ENCODE assay signal across 8 cellular contexts in genomic region chr4:20544645-20545044, GRCh38.
DNase-seq lines count a peak whose midpoint lies in the region; ATAC-seq and TF ChIP-seq lines count a peak whose summit lies in the region.

No MANE protein-coding gene starts in this region.

- H3K9me3 Mint-ChIP-seq in activated CD4-positive, alpha-beta T cell treated with anti-CD3 and anti-CD28 coated beads, Interleukin-2, amount 10 ng/mL, durations not matched to agents 24 days and 14 days: no peaks in the 10 kb centered on the region
- no peaks in the 10 kb centered on the region for H3K9me3 Mint-ChIP-seq in neural crest cell

- DNase-seq in activated CD4-positive, alpha-beta T cell treated with anti-CD3 and anti-CD28 coated beads, Interleukin-2, amount 10 ng/mL, durations not matched to agents 24 days and 14 days: peak; percentile 10
- no peak for DNase-seq in activated CD4-positive, alpha-beta T cell treated with anti-CD3 and anti-CD28 coated beads for 4 hours
- DNase-seq in NCI-H524 treated with DMSO at 0.1 percent for 48 hours (lab: John Stamatoyannopoulos, UW) (peak; percentile 30), dermis blood vessel endothelial cell (peak; percentile 51), neural crest cell (ENCODE audit: low read depth, low spot score) (no peak), NCI-H1436 treated with DMSO at 0.1 percent for 48 hours (lab: John Stamatoyannopoulos, UW) (no peak)
- no peak for DNase-seq in activated CD4-positive, alpha-beta T cell treated with anti-CD3 and anti-CD28 coated beads for 1 hour

- ATAC-seq in GM21528 (IDR thresholded peaks at IDR 0.05; ENCODE audit: low FRiP score, unreplicated experiment): no peak

- H3K4me1 Mint-ChIP-seq in activated CD4-positive, alpha-beta T cell treated with anti-CD3 and anti-CD28 coated beads, Interleukin-2, amount 10 ng/mL, durations not matched to agents 24 days and 14 days: no peaks in the 10 kb centered on the region
- peaks cover 5% of the 10 kb centered on the region for H3K4me1 Mint-ChIP-seq in neural crest cell

- H3K27ac Mint-ChIP-seq in activated CD4-positive, alpha-beta T cell treated with anti-CD3 and anti-CD28 coated beads, Interleukin-2, amount 10 ng/mL, durations not matched to agents 24 days and 14 days: no peak overlapping the region
- H3K27ac Mint-ChIP-seq in neural crest cell (ENCODE audit: unreplicated experiment): no peak overlapping the region

- no peaks in the 10 kb centered on the region for H3K36me3 Mint-ChIP-seq in activated CD4-positive, alpha-beta T cell treated with anti-CD3 and anti-CD28 coated beads, Interleukin-2, amount 10 ng/mL, durations not matched to agents 24 days and 14 days (ENCODE audit: low read depth)
- no peaks in the 10 kb centered on the region for H3K36me3 Mint-ChIP-seq in neural crest cell (ENCODE audit: low read depth)

- peak; percentile 79 for TF ChIP-seq CTCF in neural crest cell (conservative IDR thresholded peaks at IDR 0.05)

- intact Hi-C loops in activated CD4-positive, alpha-beta T cell treated with anti-CD3 and anti-CD28 coated beads, Interleukin-2, amount 10 ng/mL, durations not matched to agents 24 days and 14 days (cut with micrococcal nuclease): loop anchor here (10.0 kb wide), 1 partner anchor 130 kb away; no protein-coding TSS in a partner anchor

- no peaks in the 10 kb centered on the region for H3K27me3 Mint-ChIP-seq in activated CD4-positive, alpha-beta T cell treated with anti-CD3 and anti-CD28 coated beads, Interleukin-2, amount 10 ng/mL, durations not matched to agents 24 days and 14 days
- no peaks in the 10 kb centered on the region for H3K27me3 Mint-ChIP-seq in neural crest cell (ENCODE audit: low read depth)

- H3K4me3 Mint-ChIP-seq in activated CD4-positive, alpha-beta T cell treated with anti-CD3 and anti-CD28 coated beads, Interleukin-2, amount 10 ng/mL, durations not matched to agents 24 days and 14 days: no peak overlapping the region
- H3K4me3 Mint-ChIP-seq in neural crest cell: no peak overlapping the region

Comparison
In these comparisons a context has a peak if more than half of its experiments do, and no peak if none do; other contexts are left out.
1. DNase-seq: peak in activated CD4-positive, alpha-beta T cell treated with anti-CD3 and anti-CD28 coated beads, Interleukin-2, amount 10 ng/mL, durations not matched to agents 24 days and 14 days (single experiment), NCI-H524 treated with DMSO at 0.1 percent for 48 hours (single experiment) and dermis blood vessel endothelial cell (single experiment); none in activated CD4-positive, alpha-beta T cell treated with anti-CD3 and anti-CD28 coated beads for 4 hours (0 of 2), neural crest cell (single experiment), activated CD4-positive, alpha-beta T cell treated with anti-CD3 and anti-CD28 coated beads for 1 hour (single experiment) and NCI-H1436 treated with DMSO at 0.1 percent for 48 hours (single experiment).